Comparison of ENCODE assay signal across 8 cellular contexts in the genomic region with DNA sequence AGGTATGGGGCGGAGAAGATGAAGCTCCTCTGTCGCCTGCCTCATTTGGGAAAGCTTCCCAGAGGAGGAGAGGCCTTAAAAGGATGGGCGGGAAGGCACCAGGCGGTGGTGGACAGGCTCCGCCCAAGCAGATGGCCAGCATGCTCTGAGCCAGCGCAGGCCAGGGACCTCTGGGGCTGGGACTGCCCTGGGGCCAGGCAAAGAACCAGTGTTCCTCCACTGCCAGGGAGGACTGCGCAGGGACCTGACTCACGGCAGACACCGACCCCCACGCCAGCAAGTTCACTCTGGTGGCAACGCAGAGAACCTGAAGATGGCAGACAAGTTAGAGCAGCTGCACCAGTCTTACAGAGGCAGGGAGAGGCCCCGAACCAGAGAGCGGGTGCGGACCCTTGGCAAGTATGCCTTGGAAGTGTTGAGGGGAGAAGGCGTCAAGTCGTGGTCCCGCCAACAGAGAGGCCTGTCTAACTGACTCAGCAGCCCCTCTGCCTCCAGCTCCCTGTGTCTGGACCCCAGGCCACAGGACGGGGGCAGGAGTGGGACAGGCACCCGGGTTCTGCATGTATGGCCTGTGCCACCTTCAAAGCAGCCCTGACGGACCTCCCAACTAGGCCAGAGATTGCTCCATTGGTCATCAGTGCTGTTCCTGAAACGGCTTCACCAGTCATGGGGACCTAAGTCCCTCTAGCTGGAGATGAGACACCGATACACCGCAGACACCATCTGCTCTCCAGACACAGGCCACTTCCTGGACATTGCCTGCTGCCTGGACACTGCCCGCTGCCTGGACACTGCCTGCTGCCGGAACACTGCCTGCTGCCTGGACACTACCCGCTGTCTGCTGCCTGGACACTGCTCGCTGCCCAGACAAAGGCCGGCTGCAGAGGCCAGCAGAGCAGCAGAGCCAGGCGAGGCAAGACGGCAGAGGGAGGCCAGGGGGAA.
A peak's percentile ranks its signal among the peaks of the same experiment; 100 is the strongest.
DNase-seq lines count a peak whose midpoint lies in the region; ATAC-seq and TF ChIP-seq lines count a peak whose summit lies in the region.

No MANE protein-coding gene starts in this region.

- no peaks in the 10 kb centered on the region for H3K27me3 Mint-ChIP-seq in activated CD8-positive, alpha-beta T cell treated with anti-CD3 and anti-CD28 coated beads, Interleukin-2, amount 10 ng/mL, durations not matched to agents 7 days and 5 days (ENCODE audit: low read depth)

- POLR2A ChIA-PET in activated CD8-positive, alpha-beta T cell treated with anti-CD3 and anti-CD28 coated beads, Interleukin-2, amount 10 ng/mL, durations not matched to agents 7 days and 5 days (lab: Charles Lee) = interaction anchor here (0.6 to 3.7 kb wide), 5 partner anchors 9 to 125 kb away, joined by 3 to 19 read pairs (median 4); partner anchors contain the start of gene HDAC4

- no peaks in the 10 kb centered on the region for H3K27me3 ChIP-seq in GM23248 (replicated peaks; ENCODE audit: insufficient read depth)
- no peaks in the 10 kb centered on the region for H3K27me3 ChIP-seq in left ventricle myocardium inferior (ENCODE audit: low read depth)
- H3K27me3 ChIP-seq in smooth muscle cell (ENCODE audit: low read depth) = no peaks in the 10 kb centered on the region

- peaks cover 7% of the 10 kb centered on the region for H3K36me3 Mint-ChIP-seq in activated CD8-positive, alpha-beta T cell treated with anti-CD3 and anti-CD28 coated beads, Interleukin-2, amount 10 ng/mL, durations not matched to agents 7 days and 5 days (ENCODE audit: low read depth)

- H4K20me1 ChIP-seq in GM23248 (ENCODE audit: insufficient read depth) (no peaks in the 10 kb centered on the region), smooth muscle cell (ENCODE audit: low read depth) (no peaks in the 10 kb centered on the region)

- H3K4me3 Mint-ChIP-seq in activated CD8-positive, alpha-beta T cell treated with anti-CD3 and anti-CD28 coated beads, Interleukin-2, amount 10 ng/mL, durations not matched to agents 7 days and 5 days = no peak overlapping the region

- peak overlapping the region; percentile 91 for H3K9ac ChIP-seq in GM23248
- H3K9ac ChIP-seq in smooth muscle cell (ENCODE audit: low read depth) = peak overlapping the region; percentile 39

- H3K27ac ChIP-seq in GM23248 (peak overlapping the region; percentile 98), left ventricle myocardium inferior (replicated peaks) (peak overlapping the region; percentile 85), smooth muscle cell (ENCODE audit: low read depth) (peak overlapping the region; percentile 99)

- H3K4me1 Mint-ChIP-seq in activated CD8-positive, alpha-beta T cell treated with anti-CD3 and anti-CD28 coated beads, Interleukin-2, amount 10 ng/mL, durations not matched to agents 7 days and 5 days (ENCODE audit: low read depth) = peaks cover 74% of the 10 kb centered on the region

- no peaks in the 10 kb centered on the region for H3K9me3 Mint-ChIP-seq in activated CD8-positive, alpha-beta T cell treated with anti-CD3 and anti-CD28 coated beads, Interleukin-2, amount 10 ng/mL, durations not matched to agents 7 days and 5 days (ENCODE audit: insufficient read depth)

- peak; percentile 95 for DNase-seq in GM23248
- DNase-seq in activated CD8-positive, alpha-beta T cell treated with anti-CD3 and anti-CD28 coated beads, Interleukin-2, amount 10 ng/mL, durations not matched to agents 7 days and 5 days = no peak
- peak; percentile 71 for DNase-seq in left ventricle myocardium inferior
- no peak for DNase-seq in smooth muscle cell (lab: John Stamatoyannopoulos, UW; ENCODE audit: unreplicated experiment)
- no peak for DNase-seq in NOMO-1 treated with dmso at 0.1 percent for 144 hours (lab: John Stamatoyannopoulos, UW; ENCODE audit: unreplicated experiment)

- H3K9me3 ChIP-seq in GM23248 (ENCODE audit: low read depth) (no peaks in the 10 kb centered on the region), left ventricle myocardium inferior (replicated peaks) (no peaks in the 10 kb centered on the region), smooth muscle cell (replicated peaks; ENCODE audit: low read depth) (no peaks in the 10 kb centered on the region)

- CTCF ChIA-PET in activated CD8-positive, alpha-beta T cell treated with anti-CD3 and anti-CD28 coated beads, Interleukin-2, amount 10 ng/mL, durations not matched to agents 7 days and 5 days (lab: Charles Lee) = interaction anchor here (0.6 to 3.9 kb wide), 10 partner anchors 9 to 132 kb away, joined by 3 to 23 read pairs (median 4); no protein-coding TSS in a partner anchor

- H3K36me3 ChIP-seq in GM23248 (ENCODE audit: low read depth) = no peaks in the 10 kb centered on the region
- H3K36me3 ChIP-seq in left ventricle myocardium inferior = no peaks in the 10 kb centered on the region
- no peaks in the 10 kb centered on the region for H3K36me3 ChIP-seq in smooth muscle cell (ENCODE audit: low read depth)

- WGBS in GM23248 (ENCODE audit: low coverage in 1 of 2, low lambda C conversion rate in 2 of 2, missing lambda C conversion rate in 2 of 2), 2 experiments = 46% methylated on average over 29 to 30 of the region's 30 CpGs
- WGBS in smooth muscle cell (ENCODE audit: low lambda C conversion rate) = 74% methylated on average over 29 of the region's 30 CpGs

- H3F3A ChIP-seq in GM23248 (ENCODE audit: insufficient read depth) = peaks cover 28% of the 10 kb centered on the region
- H3F3A ChIP-seq in smooth muscle cell (ENCODE audit: low read depth) = peaks cover 12% of the 10 kb centered on the region

- intact Hi-C loops in left ventricle myocardium inferior (cut with micrococcal nuclease) = no loop called here

- H3K4me3 ChIP-seq in GM23248 (peak overlapping the region; percentile 64; the same call in 1 of the 2 replicates), left ventricle myocardium inferior (peak overlapping the region; percentile 49), smooth muscle cell (no peak overlapping the region)

- in situ Hi-C loops in GM23248 (cut with MboI) = no loop called here

- H2AFZ ChIP-seq in GM23248 (peak overlapping the region; percentile 19; the same call in 1 of the 2 replicates), smooth muscle cell (ENCODE audit: low read depth) (no peak overlapping the region)

- H3K4me1 ChIP-seq in GM23248 (ENCODE audit: insufficient read depth) = peaks cover 43% of the 10 kb centered on the region
- peaks cover 60% of the 10 kb centered on the region for H3K4me1 ChIP-seq in left ventricle myocardium inferior
- peaks cover 32% of the 10 kb centered on the region for H3K4me1 ChIP-seq in smooth muscle cell (ENCODE audit: low read depth)

- TF ChIP-seq CTCF in left ventricle myocardium inferior (IDR thresholded peaks at IDR 0.05; ENCODE audit: borderline replicate concordance) = no peak
- TF ChIP-seq CTCF in smooth muscle cell (IDR thresholded peaks at IDR 0.05; ENCODE audit: borderline replicate concordance, insufficient read depth, poor library complexity, severe bottlenecking) = no peak

- no peaks in the 10 kb centered on the region for H3K9me2 ChIP-seq in GM23248 (ENCODE audit: insufficient read depth)

- peak overlapping the region; percentile 89 for H3K27ac Mint-ChIP-seq in activated CD8-positive, alpha-beta T cell treated with anti-CD3 and anti-CD28 coated beads, Interleukin-2, amount 10 ng/mL, durations not matched to agents 7 days and 5 days

- H3K79me2 ChIP-seq in GM23248 (ENCODE audit: insufficient read depth) = peaks cover 26% of the 10 kb centered on the region
- peaks cover 46% of the 10 kb centered on the region for H3K79me2 ChIP-seq in smooth muscle cell (ENCODE audit: low read depth)

- ATAC-seq in activated CD8-positive, alpha-beta T cell treated with anti-CD3 and anti-CD28 coated beads, Interleukin-2, amount 10 ng/mL, durations not matched to agents 7 days and 5 days = no peak
- ATAC-seq in GM18868 (IDR thresholded peaks at IDR 0.05; ENCODE audit: unreplicated experiment) (no peak), HG03095 (IDR thresholded peaks at IDR 0.05; ENCODE audit: unreplicated experiment) (no peak), GM19023 (IDR thresholded peaks at IDR 0.05; ENCODE audit: unreplicated experiment) (no peak)

- H3K4me2 ChIP-seq in GM23248 (ENCODE audit: unreplicated experiment) (peak overlapping the region; percentile 87), smooth muscle cell (peak overlapping the region; percentile 77)

Comparison
In these comparisons a context has a peak if more than half of its experiments do, and no peak if none do; other contexts are left out.
1. DNase-seq: peak in GM23248 (single experiment) and left ventricle myocardium inferior (single experiment); none in activated CD8-positive, alpha-beta T cell treated with anti-CD3 and anti-CD28 coated beads, Interleukin-2, amount 10 ng/mL, durations not matched to agents 7 days and 5 days (single experiment), smooth muscle cell (single experiment) and NOMO-1 treated with dmso at 0.1 percent for 144 hours (single experiment).
2. Peak in every context shown above with its lines, with median percentiles within 50 percentile points of each other: H3K27ac ChIP-seq.